ENCODE assay signal across 1 cellular context in genomic region chr1:163410073-163410522, GRCh38.
TF ChIP-seq lines count a peak whose summit lies in the region.

No MANE protein-coding gene starts in this region.

TF ChIP-seq in HEK293, 187 proteins besides CTCF, POLR2A, EP300 and RAD21 (continued from another document):
- TF ChIP-seq ZNF449 (tag by site-specific recombination; IDR thresholded peaks at IDR 0.05) = no peak
- no peak for TF ChIP-seq TSHZ1 (tag by site-specific recombination; IDR thresholded peaks at IDR 0.05; ENCODE audit: borderline replicate concordance)
- no peak for TF ChIP-seq ZNF391 (tag by site-specific recombination; IDR thresholded peaks at IDR 0.05; ENCODE audit: borderline replicate concordance, low read depth)
- no peak for TF ChIP-seq ZNF544 (tag by site-specific recombination; IDR thresholded peaks at IDR 0.05)
- TF ChIP-seq EGR2 (tag by site-specific recombination; IDR thresholded peaks at IDR 0.05; ENCODE audit: low read depth) = no peak
- no peak for TF ChIP-seq KLF10 (tag by site-specific recombination; IDR thresholded peaks at IDR 0.05)
- no peak for TF ChIP-seq INSM2 (tag by site-specific recombination; IDR thresholded peaks at IDR 0.05)
- TF ChIP-seq ZFHX2 (tag by site-specific recombination; conservative IDR thresholded peaks at IDR 0.05) = no peak
- TF ChIP-seq ZNF324 (tag by site-specific recombination; IDR thresholded peaks at IDR 0.05) = no peak
- TF ChIP-seq ZSCAN16 (tag by site-specific recombination; IDR thresholded peaks at IDR 0.05) = no peak
- TF ChIP-seq SCRT2 (tag by site-specific recombination; IDR thresholded peaks at IDR 0.05) = no peak
- TF ChIP-seq MEIS1 (CRISPR knock-in tag; IDR thresholded peaks at IDR 0.05; ENCODE audit: borderline replicate concordance) = no peak
- peak; percentile 51; the same call in 1 of the 2 replicates for TF ChIP-seq PRDM1 (tag by site-specific recombination; IDR thresholded peaks at IDR 0.05)
- no peak for TF ChIP-seq SP7 (tag by site-specific recombination; IDR thresholded peaks at IDR 0.05)
- TF ChIP-seq ZSCAN30 (tag by site-specific recombination; IDR thresholded peaks at IDR 0.05) = no peak
TF ChIP-seq in HEK293: peak in this region for 4.
